16 cellular contexts compared by ENCODE assay signal in the genomic region with DNA sequence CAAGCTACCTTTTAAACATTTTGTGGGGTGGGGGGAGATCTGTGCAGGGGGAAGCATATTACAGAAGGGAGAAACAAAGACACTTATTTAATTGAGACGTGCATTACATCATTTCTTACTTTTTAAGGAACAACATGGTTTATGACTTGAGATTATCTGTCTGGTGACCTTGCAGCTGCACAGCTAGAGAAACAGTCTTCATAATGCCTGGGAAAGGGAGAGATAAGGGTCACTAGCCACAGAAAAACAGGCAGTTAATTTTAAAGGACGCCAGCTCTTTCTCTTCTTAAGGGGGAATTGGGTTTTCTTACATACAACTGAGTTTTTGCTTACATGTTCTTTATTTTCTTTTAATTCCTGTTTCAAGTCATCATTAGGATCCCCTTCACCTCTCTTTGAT.
DNase-seq lines count a peak whose midpoint lies in the region; ATAC-seq and TF ChIP-seq lines count a peak whose summit lies in the region.
"Had no signal": no experiment of that assay in that cellular context is flagged by ENCODE, and none has a peak within 500 bp of the region (broad histone marks: within the 10 kb centered on the region; RNA-seq: fewer than 3 reads in every experiment).

No MANE protein-coding gene starts in this region.

- intact Hi-C loops in right lobe of liver (cut with DNase I), result no loop called here

- H3K9ac ChIP-seq in liver (ENCODE audit: low read depth in 1 of 2, low read length in 2 of 2), result no peak overlapping the region

- H3K9me3 ChIP-seq in liver (ENCODE audit: control insufficient read depth in 4 of 4, low read length in 3 of 4), result no peaks in the 10 kb centered on the region
- no peaks in the 10 kb centered on the region for H3K9me3 ChIP-seq in right lobe of liver

- no peak for TF ChIP-seq RAD21 in liver (IDR thresholded peaks at IDR 0.05)

- H3K27ac ChIP-seq in liver (ENCODE audit: low read depth in 1 of 2, low read length in 2 of 2), result no peak overlapping the region
- no peak overlapping the region for H3K27ac ChIP-seq in right lobe of liver

- WGBS in liver, result 45% methylated on average over 2 of the region's 2 CpGs
- 3% methylated on average over 2 of the region's 2 CpGs for WGBS in right lobe of liver (ENCODE audit: insufficient coverage, low coverage, low lambda C conversion rate, missing lambda C conversion rate)

- H3K27me3 ChIP-seq in liver (ENCODE audit: control insufficient read depth in 4 of 4, insufficient read depth in 4 of 4, low read length in 3 of 4) (no peaks in the 10 kb centered on the region), right lobe of liver (no peaks in the 10 kb centered on the region)

- no peak for DNase-seq in right lobe of liver
- DNase-seq in OCI-M1 (lab: John Stamatoyannopoulos, UW), result peak; percentile 94
- peak; percentile 23 for DNase-seq in amniotic epithelial cell (ENCODE audit: low read depth)
- no peak for DNase-seq in foreskin melanocyte
- DNase-seq in T-helper 2 cell, result no peak
- no peak for DNase-seq in GM19238 (ENCODE audit: insufficient read length, low spot score)
- DNase-seq: CD4-positive, CD25-positive, alpha-beta regulatory T cell; DMS79 treated with DMSO at 0.1 percent for 48 hours; NCI-H1092; NCI-H2107; NCI-H226; NCI-H526 treated with DMSO at 0.1 percent for 48 hours; NK-92 treated with Interleukin-12 subunit alpha and Interleukin-12 subunit beta, amount 100 ng/mL, for 24 hours; SHP77 treated with DMSO at 0.1 percent for 48 hours had no signal

- H3K36me3 ChIP-seq in liver (ENCODE audit: control insufficient read depth in 4 of 4, insufficient read depth in 3 of 4, low read depth in 1 of 4, low read length in 3 of 4), result no peaks in the 10 kb centered on the region
- no peaks in the 10 kb centered on the region for H3K36me3 ChIP-seq in right lobe of liver

- H3K4me1 ChIP-seq in liver (ENCODE audit: control insufficient read depth in 4 of 4, insufficient read depth in 4 of 4, low read length in 3 of 4), result peaks cover 0 to 1% (median 0%) of the 10 kb centered on the region in 4 donors
- no peaks in the 10 kb centered on the region for H3K4me1 ChIP-seq in right lobe of liver

- TF ChIP-seq CTCF in liver (IDR thresholded peaks at IDR 0.05; ENCODE audit: low read depth, low read length, missing input control), result no peak
- TF ChIP-seq CTCF in right lobe of liver (IDR thresholded peaks at IDR 0.05), result no peak

- ATAC-seq in right lobe of liver (no peak), HG02642 (IDR thresholded peaks at IDR 0.05; ENCODE audit: poor library complexity, unreplicated experiment) (no peak)

- H3K4me3 ChIP-seq in liver (ENCODE audit: low read depth in 1 of 3, low read length in 3 of 3), result no peak overlapping the region
- H3K4me3 ChIP-seq in right lobe of liver, result no peak overlapping the region

- TF ChIP-seq POLR2A in right lobe of liver (IDR thresholded peaks at IDR 0.05), result no peak

TF ChIP-seq in liver, 16 proteins besides CTCF, POLR2A, EP300 and RAD21:
- TF ChIP-seq NR2F2 (IDR thresholded peaks at IDR 0.05) (peak; percentile 27), FOXA1 (IDR thresholded peaks at IDR 0.05) (no peak)

Comparison
In these comparisons a context has a peak if more than half of its experiments do, and no peak if none do; other contexts are left out.
1. DNase-seq: peak in OCI-M1 (single experiment) and amniotic epithelial cell (single experiment); none in right lobe of liver (0 of 3), foreskin melanocyte (single experiment), T-helper 2 cell (0 of 5) and GM19238 (single experiment).